17 cellular contexts compared by ENCODE assay signal in the genomic region with DNA sequence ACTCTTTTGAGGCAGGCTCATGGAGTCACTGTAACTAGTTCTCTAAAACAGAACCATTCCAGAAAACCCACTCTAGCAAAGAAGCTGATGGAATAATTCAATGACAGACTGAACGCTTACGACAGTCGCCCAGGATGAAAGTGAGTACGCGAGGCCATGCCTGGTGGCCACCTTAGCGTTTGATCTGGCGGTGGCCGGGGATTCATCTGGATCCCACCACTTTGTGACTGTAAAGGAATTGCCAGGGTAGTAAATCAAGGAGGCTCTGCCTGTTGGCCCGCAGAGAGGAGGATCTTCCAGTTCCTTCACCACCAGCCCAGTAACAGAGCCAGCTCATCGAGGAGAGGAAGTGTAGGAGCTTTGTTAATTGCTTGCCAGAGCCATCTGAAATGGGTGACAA.
"Had no signal": no experiment of that assay in that cellular context is flagged by ENCODE, and none has a peak within 500 bp of the region (broad histone marks: within the 10 kb centered on the region; RNA-seq: fewer than 3 reads in every experiment).

No MANE protein-coding gene starts in this region.

- H3K36me3 ChIP-seq: thyroid gland had no signal

- H3K27ac ChIP-seq: body of pancreas, thyroid gland had no signal

- H3K27me3 ChIP-seq: body of pancreas, thyroid gland had no signal

- H3K4me1 ChIP-seq: thyroid gland had no signal

- ATAC-seq: activated CD8-positive, alpha-beta memory T cell treated with anti-CD3 and anti-CD28 coated beads, Interleukin-2, amount 10 ng/mL, durations not matched to agents 7 days and 5 days; body of pancreas; left lobe of liver had no signal

- DNase-seq: activated CD4-positive, alpha-beta memory T cell treated with anti-CD3 and anti-CD28 coated beads, Interleukin-2, amount 10 ng/mL, durations not matched to agents 7 days and 5 days; activated CD4-positive, alpha-beta T cell treated with anti-CD3 and anti-CD28 coated beads for 48 hours; activated CD4-positive, CD25-positive, alpha-beta regulatory T cell; activated CD8-positive, alpha-beta memory T cell treated with anti-CD3 and anti-CD28 coated beads, Interleukin-2, amount 10 ng/mL, durations not matched to agents 7 days and 5 days; activated naive CD4-positive, alpha-beta T cell treated with anti-CD3 and anti-CD28 coated beads for 36 hours; central memory CD4-positive, alpha-beta T cell; erythroblast; foreskin melanocyte; glutamatergic neuron; hippocampal formation; stimulated activated CD4-positive, alpha-beta T cell treated with anti-CD3 and anti-CD28 coated beads, Interleukin-12 subunit alpha, Interleukin-12 subunit beta, amount 100 ng/mL, for 4 hours; stimulated activated CD4-positive, alpha-beta T cell treated with anti-CD3 and anti-CD28 coated beads, Interleukin-1b, Interleukin-23, amount 100 ng/mL, for 48 hours; stimulated activated CD8-positive, alpha-beta memory T cell treated with anti-CD3 and anti-CD28 coated beads, Interleukin-4, amount 100 ng/mL, for 48 hours; stimulated activated naive CD4-positive, alpha-beta T cell; thyroid gland had no signal

- H3K4me3 ChIP-seq: body of pancreas, thyroid gland had no signal

- H3K9me3 ChIP-seq: body of pancreas, thyroid gland had no signal
